Comparison of ENCODE assay signal across 26 cellular contexts in genomic region chr3:108459225-108459624, GRCh38. TPM values are rescaled to one million over a fixed set of nuclear protein-coding genes. Genes with fewer than 3 reads are reported as not detected.
"Had no signal": no experiment of that assay in that cellular context is flagged by ENCODE, and none has a peak within 500 bp of the region (broad histone marks: within the 10 kb centered on the region; RNA-seq: fewer than 3 reads in every experiment).

No MANE protein-coding gene starts in this region.

- FAIRE-seq: colon, endometrium, keratinocyte had no signal

- DNase-seq: effector CD8-positive, alpha-beta T cell; effector memory CD8-positive, alpha-beta T cell; endodermal cell; erythroblast; esophagus squamous epithelium; foreskin fibroblast; foreskin melanocyte; gastrocnemius medialis; heart left ventricle; hypothalamus; immature natural killer cell; left cardiac atrium; left lung; left ventricle myocardium superior; lower lobe of right lung; mesenchymal stem cell; mucosa of descending colon; naive B cell had no signal

- H3K4me2 ChIP-seq: hepatocyte had no signal

- H3K79me2 ChIP-seq: hepatocyte had no signal

- H3K9me3 ChIP-seq: esophagus squamous epithelium, gastrocnemius medialis, heart left ventricle, left lung, lower lobe of right lung, mucosa of descending colon had no signal

- H3K36me3 ChIP-seq: esophagus squamous epithelium, gastrocnemius medialis, heart left ventricle, left lung, lower lobe of right lung had no signal

- H3K27ac ChIP-seq: coronary artery, epithelial cell of prostate, esophagus squamous epithelium, gastrocnemius medialis, heart left ventricle, hepatocyte, left lung, lower lobe of right lung had no signal

- H3K27me3 ChIP-seq: esophagus squamous epithelium, gastrocnemius medialis, heart left ventricle, hepatocyte, left lung had no signal

- H2AFZ ChIP-seq: hepatocyte had no signal

- H3K4me1 ChIP-seq: esophagus squamous epithelium, gastrocnemius medialis, heart left ventricle, left lung, lower lobe of right lung had no signal

- ATAC-seq: effector memory CD8-positive, alpha-beta T cell; esophagus mucosa; gastrocnemius medialis; heart left ventricle; left cardiac atrium; left lung; left ventricle myocardium superior; lower lobe of right lung; mucosa of descending colon had no signal

- H3K4me3 ChIP-seq: coronary artery, esophagus squamous epithelium, gastrocnemius medialis, heart left ventricle, hepatocyte, left lung, lower lobe of right lung, mucosa of descending colon had no signal

RNA-seq across cellular contexts. Expression of gene MYH15, which starts 51.2 kb away (rescaled TPM):
- total RNA-seq: kidney epithelial cell had no signal
- polyA plus RNA-seq: immature natural killer cell had no signal
